Comparison of ENCODE assay signal across 1 cellular context in genomic region chr7:32943654-32944030, GRCh38.
TF ChIP-seq lines count a peak whose summit lies in the region.

No MANE protein-coding gene starts in this region.

TF ChIP-seq in HepG2, 621 proteins besides CTCF, POLR2A, EP300 and RAD21:
- TF ChIP-seq ZFP36L1 (CRISPR knock-in tag; IDR thresholded peaks at IDR 0.05), result no peak
- no peak for TF ChIP-seq BHLHE40 (IDR thresholded peaks at IDR 0.05; ENCODE audit: low read length)
- no peak for TF ChIP-seq BRCA1 (CRISPR knock-in tag; IDR thresholded peaks at IDR 0.05)
- no peak for TF ChIP-seq ZNF7 (CRISPR knock-in tag; IDR thresholded peaks at IDR 0.05)
